8 cellular contexts compared by ENCODE assay signal in genomic region chr11:77126861-77127673, GRCh38. TPM values are rescaled to one million over a fixed set of nuclear protein-coding genes. Genes with fewer than 3 reads are reported as not detected.
DNase-seq lines count a peak whose midpoint lies in the region; ATAC-seq and TF ChIP-seq lines count a peak whose summit lies in the region.

No MANE protein-coding gene starts in this region.

- H3K9ac ChIP-seq in HUES48 (ENCODE audit: low read depth, low read length), result no peak overlapping the region

- no peaks in the 10 kb centered on the region for H3K9me3 ChIP-seq in HUES48 (ENCODE audit: control insufficient read depth, insufficient read depth, low read length)
- H3K9me3 ChIP-seq in T-helper 17 cell (ENCODE audit: control insufficient read depth, low read length, poor library complexity, severe bottlenecking), result no peaks in the 10 kb centered on the region

- ATAC-seq in T-helper 17 cell (peak; percentile 80), GM21423 (IDR thresholded peaks at IDR 0.05; ENCODE audit: unreplicated experiment) (no peak), HG02884 (IDR thresholded peaks at IDR 0.05; ENCODE audit: unreplicated experiment) (no peak)

- H3K36me3 Mint-ChIP-seq in T-helper 17 cell (ENCODE audit: low read depth), result no peaks in the 10 kb centered on the region

- H3K27ac Mint-ChIP-seq in T-helper 17 cell, result no peak overlapping the region

- peaks cover 18% of the 10 kb centered on the region for H3K4me1 ChIP-seq in HUES48 (ENCODE audit: control insufficient read depth, insufficient read depth, low read length)

- no peaks in the 10 kb centered on the region for H3K27me3 ChIP-seq in HUES48 (ENCODE audit: control insufficient read depth, insufficient read depth, low read length)

- in situ Hi-C loops in astrocyte of the cerebellum (cut with HindIII; ENCODE audit: low sequenced_read_pairs), result no loop called here

- no peak overlapping the region for H3K27ac ChIP-seq in HUES48 (ENCODE audit: low read depth, low read length)

- DNase-seq in Daoy (ENCODE audit: low read depth) (peak; percentile 30), T-helper 17 cell (peak; percentile 49 to 62 (median 59)), astrocyte of the cerebellum (ENCODE audit: low read depth) (no peak), skeletal muscle cell (ENCODE audit: low read depth) (no peak)

- no peaks in the 10 kb centered on the region for H3K27me3 Mint-ChIP-seq in T-helper 17 cell

- TF ChIP-seq CTCF in astrocyte of the cerebellum (IDR thresholded peaks at IDR 0.05; ENCODE audit: low read depth, low read length, missing control alignments), result peak; percentile 99

- peaks cover 12% of the 10 kb centered on the region for H3K4me1 Mint-ChIP-seq in T-helper 17 cell

- H3K4me3 ChIP-seq in HUES48 (ENCODE audit: low read depth, low read length), result peak overlapping the region; percentile 61
- H3K4me3 ChIP-seq in astrocyte of the cerebellum (ENCODE audit: low read depth, low read length), result peak overlapping the region; percentile 40
- peak overlapping the region; percentile 37 for H3K4me3 ChIP-seq in iPS-11a (ENCODE audit: low read depth, low read length)
- H3K4me3 ChIP-seq in skeletal muscle cell (ENCODE audit: low read depth, low read length), result peak overlapping the region; percentile 45

- H3K36me3 ChIP-seq in HUES48 (ENCODE audit: control insufficient read depth, insufficient read depth, low read length), result peaks cover 12% of the 10 kb centered on the region; the same call in 1 of the 2 replicates

- H3K4me3 Mint-ChIP-seq in T-helper 17 cell, result peak overlapping the region; percentile 74

RNA-seq across cellular contexts. Expression of gene MYO7A, which starts 1.0 kb away (rescaled TPM):
- 0.40 TPM in 1 of 2 replicates, not detected in the other for total RNA-seq in Daoy (2014; rRNA removed; shearing (Covaris generic))
- 1 to 10 TPM in 1 of 2 donors, under 1 TPM in 1; 0.57 to 1.7 TPM for total RNA-seq in T-helper 17 cell

RNA-seq across cellular contexts. Expression of gene OMP, which starts 24.4 kb away (rescaled TPM):
- not detected in 2 replicates for total RNA-seq in Daoy (2014; rRNA removed; shearing (Covaris generic))
- not detected for total RNA-seq in T-helper 17 cell

Comparison
In these comparisons a context has a peak if more than half of its experiments do, and no peak if none do; other contexts are left out.
1. DNase-seq: peak in Daoy (single experiment) and T-helper 17 cell (3 of 3); none in astrocyte of the cerebellum (single experiment) and skeletal muscle cell (single experiment).
2. Peak in every context shown above with its lines, with median percentiles within 50 percentile points of each other: H3K4me3 ChIP-seq.